In genomic region chr1:7679873-7680790, GRCh38 we compare ENCODE assay signal across 1 cellular context.
TF ChIP-seq lines count a peak whose summit lies in the region.

No MANE protein-coding gene starts in this region.

TF ChIP-seq in HepG2, 621 proteins besides CTCF, POLR2A, EP300 and RAD21 (continued from another document):
- TF ChIP-seq JUNB (CRISPR knock-in tag; IDR thresholded peaks at IDR 0.05; ENCODE audit: borderline replicate concordance) = 0 out of 2 replicates have a peak, but pooled peaks have one; percentile 25
- TF ChIP-seq ZNF275 (CRISPR knock-in tag; IDR thresholded peaks at IDR 0.05; ENCODE audit: borderline replicate concordance) = no peak
- TF ChIP-seq ZNF777 (CRISPR knock-in tag; IDR thresholded peaks at IDR 0.05) = peak; percentile 71
- TF ChIP-seq ZSCAN29 (CRISPR knock-in tag; conservative IDR thresholded peaks at IDR 0.05) = no peak
- TF ChIP-seq ZHX1 (CRISPR knock-in tag; IDR thresholded peaks at IDR 0.05; ENCODE audit: low read depth) = 0 out of 2 replicates have a peak, but pooled peaks have one; percentile 20
- 0 out of 2 replicates have a peak, but pooled peaks have one; percentile 61 for TF ChIP-seq ZNF749 (CRISPR knock-in tag; IDR thresholded peaks at IDR 0.05; ENCODE audit: borderline replicate concordance)
- TF ChIP-seq EZH2 (conservative IDR thresholded peaks at IDR 0.05; ENCODE audit: low read depth, low read length) = no peak
- no peak for TF ChIP-seq ZNF468 (CRISPR knock-in tag; IDR thresholded peaks at IDR 0.05)
- no peak for TF ChIP-seq CHD2 (IDR thresholded peaks at IDR 0.05; ENCODE audit: low read depth, low read length)
- TF ChIP-seq ZNF619 (CRISPR knock-in tag; IDR thresholded peaks at IDR 0.05) = no peak
- TF ChIP-seq ZNF446 (CRISPR knock-in tag; IDR thresholded peaks at IDR 0.05) = peak; percentile 97
- no peak for TF ChIP-seq SP1 (IDR thresholded peaks at IDR 0.05)
- TF ChIP-seq SP1 (CRISPR knock-in tag; IDR thresholded peaks at IDR 0.05) = no peak
- TF ChIP-seq RXRB (CRISPR knock-in tag; IDR thresholded peaks at IDR 0.05; ENCODE audit: borderline replicate concordance) = peak; percentile 76
- TF ChIP-seq GPN1 (CRISPR knock-in tag; IDR thresholded peaks at IDR 0.05; ENCODE audit: borderline replicate concordance) = peak; percentile 30; the same call in 1 of the 2 replicates
- TF ChIP-seq RFXAP (CRISPR knock-in tag; IDR thresholded peaks at IDR 0.05; ENCODE audit: borderline replicate concordance) = 0 out of 2 replicates have a peak, but pooled peaks have one; percentile 55
- peak; percentile 94 for TF ChIP-seq HNRNPK (IDR thresholded peaks at IDR 0.05; ENCODE audit: low read depth, low read length, poor library complexity, severe bottlenecking)
- TF ChIP-seq ZFY (CRISPR knock-in tag; IDR thresholded peaks at IDR 0.05) = peak; percentile 83
- TF ChIP-seq AGO1 (IDR thresholded peaks at IDR 0.05; ENCODE audit: low read depth, low read length, poor library complexity, severe bottlenecking) = peak; percentile 12
- TF ChIP-seq HOXA9 (CRISPR knock-in tag; IDR thresholded peaks at IDR 0.05; ENCODE audit: borderline replicate concordance) = 0 out of 2 replicates have a peak, but pooled peaks have one; percentile 34
- TF ChIP-seq NFYB (CRISPR knock-in tag; IDR thresholded peaks at IDR 0.05) = no peak
- TF ChIP-seq MTF2 (CRISPR knock-in tag; IDR thresholded peaks at IDR 0.05; ENCODE audit: borderline replicate concordance) = no peak
- peak; percentile 13; the same call in 1 of the 2 replicates for TF ChIP-seq HOXA3 (CRISPR knock-in tag; IDR thresholded peaks at IDR 0.05)
- no peak for TF ChIP-seq PBX2 (CRISPR knock-in tag; IDR thresholded peaks at IDR 0.05)
- TF ChIP-seq ZNF430 (CRISPR knock-in tag; IDR thresholded peaks at IDR 0.05) = peak; percentile 54; the same call in 1 of the 2 replicates
- TF ChIP-seq MYNN (CRISPR knock-in tag; IDR thresholded peaks at IDR 0.05; ENCODE audit: low read depth) = no peak
- TF ChIP-seq AKNA (CRISPR knock-in tag; IDR thresholded peaks at IDR 0.05; ENCODE audit: borderline replicate concordance) = no peak
- 0 out of 2 replicates have a peak, but pooled peaks have one; percentile 54 for TF ChIP-seq ZNF30 (CRISPR knock-in tag; IDR thresholded peaks at IDR 0.05)
- TF ChIP-seq ARNTL (CRISPR knock-in tag; IDR thresholded peaks at IDR 0.05) = peak; percentile 49; the same call in 1 of the 2 replicates
- TF ChIP-seq ZNF205 (CRISPR knock-in tag; IDR thresholded peaks at IDR 0.05) = 0 out of 2 replicates have a peak, but pooled peaks have one; percentile 6
- no peak for TF ChIP-seq ZNF180 (CRISPR knock-in tag; IDR thresholded peaks at IDR 0.05; ENCODE audit: borderline replicate concordance, low read depth)
- TF ChIP-seq TSC22D2 (CRISPR knock-in tag; IDR thresholded peaks at IDR 0.05; ENCODE audit: borderline replicate concordance) = 0 out of 2 replicates have a peak, but pooled peaks have one; percentile 77
- no peak for TF ChIP-seq HINFP (CRISPR knock-in tag; IDR thresholded peaks at IDR 0.05; ENCODE audit: low read depth)
- peak; percentile 74 for TF ChIP-seq ZNF883 (CRISPR knock-in tag; IDR thresholded peaks at IDR 0.05; ENCODE audit: not compliant biosample characterization)
- peak; percentile 52; the same call in 1 of the 2 replicates for TF ChIP-seq BCL3 (CRISPR knock-in tag; IDR thresholded peaks at IDR 0.05)
- peak; percentile 60 for TF ChIP-seq MXD1 (CRISPR knock-in tag; IDR thresholded peaks at IDR 0.05)
- peak; percentile 24; the same call in 1 of the 2 replicates for TF ChIP-seq SAP130 (CRISPR knock-in tag; IDR thresholded peaks at IDR 0.05; ENCODE audit: low read depth)
- TF ChIP-seq HNF4G (IDR thresholded peaks at IDR 0.05; ENCODE audit: borderline replicate concordance, low read depth, low read length) = peak; percentile 26; the same call in 1 of the 2 replicates
- no peak for TF ChIP-seq HNF4G (CRISPR knock-in tag; IDR thresholded peaks at IDR 0.05; ENCODE audit: borderline replicate concordance, low read depth)
